ENCODE assay signal across 8 cellular contexts in genomic region chr1:237041795-237042466, GRCh38.
DNase-seq lines count a peak whose midpoint lies in the region; ATAC-seq lines count a peak whose summit lies in the region.

TSS of gene RYR2 (plus strand) at chr1:237042184. CDS start at chr1:237042522, 338 bp downstream.

- peak; percentile 46 for ATAC-seq in stimulated activated naive CD8-positive, alpha-beta T cell treated with anti-CD3 and anti-CD28 coated beads, Interleukin-15, Interleukin-2, amounts not matched to agents 100 U/mL and 50 U/mL, for 24 hours
- no peak for ATAC-seq in activated CD4-positive, CD25-positive, alpha-beta regulatory T cell treated with anti-CD3 and anti-CD28 coated beads, Interleukin-2, amount 50 U/mL, for 24 hours
- ATAC-seq in GM19023 (IDR thresholded peaks at IDR 0.05; ENCODE audit: unreplicated experiment), result no peak

- DNase-seq in NCI-H146 (lab: John Stamatoyannopoulos, UW), result peak; percentile 25
- no peak for DNase-seq in NCI-H146 treated with DMSO at 0.1 percent for 48 hours (lab: John Stamatoyannopoulos, UW; ENCODE audit: unreplicated experiment)
- DNase-seq in anterior cingulate cortex (lab: John Stamatoyannopoulos, UW), result peak in 39 of 58 donors; percentile 3 to 62 (median 15)
- peak; percentile 91 for DNase-seq in iPS-NIHi7 (ENCODE audit: extremely low spot score)
- no peak for DNase-seq in stimulated activated naive CD8-positive, alpha-beta T cell treated with anti-CD3 and anti-CD28 coated beads, Interleukin-15, Interleukin-2, amounts not matched to agents 100 U/mL and 50 U/mL, for 24 hours
- DNase-seq in effector CD4-positive, alpha-beta T cell, result no peak

Comparison
In these comparisons a context has a peak if more than half of its experiments do, and no peak if none do; other contexts are left out.
1. DNase-seq: peak in NCI-H146 (single experiment), anterior cingulate cortex (39 of 58) and iPS-NIHi7 (single experiment); none in NCI-H146 treated with DMSO at 0.1 percent for 48 hours (single experiment), stimulated activated naive CD8-positive, alpha-beta T cell treated with anti-CD3 and anti-CD28 coated beads, Interleukin-15, Interleukin-2, amounts not matched to agents 100 U/mL and 50 U/mL, for 24 hours (single experiment) and effector CD4-positive, alpha-beta T cell (single experiment).